Comparison of ENCODE assay signal across 33 cellular contexts in the genomic region with DNA sequence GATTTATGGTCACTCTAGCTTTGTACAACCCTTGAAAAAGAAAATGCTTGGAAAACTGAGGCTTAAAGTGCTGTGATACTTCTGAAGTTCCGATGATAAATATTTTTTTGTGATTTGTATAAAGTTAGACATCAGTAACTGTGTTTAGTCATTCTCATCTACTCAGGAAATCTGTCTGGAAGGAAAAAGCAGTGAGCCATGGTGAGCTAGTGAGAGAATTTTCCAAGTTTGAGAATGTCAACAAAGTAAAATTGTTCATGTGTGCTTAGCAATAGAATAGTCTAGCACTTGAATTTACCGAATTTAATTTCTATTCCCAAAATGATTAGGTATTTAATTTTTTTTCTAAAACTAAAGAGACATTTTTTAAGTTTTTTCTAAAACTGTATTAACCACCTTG. TPM values are rescaled to one million over a fixed set of nuclear protein-coding genes. Genes with fewer than 3 reads are reported as not detected.
"Had no signal": no experiment of that assay in that cellular context is flagged by ENCODE, and none has a peak within 500 bp of the region (broad histone marks: within the 10 kb centered on the region; RNA-seq: fewer than 3 reads in every experiment).

No MANE protein-coding gene starts in this region.

- H3K4me1 Mint-ChIP-seq: activated B cell treated with CpG ODN at 0.5 μM for 24 hours; activated T-helper 17 cell treated with anti-CD3 and anti-CD28 coated beads, Interleukin-2, amount 50 U/mL, for 72 hours; endodermal cell; T-helper 17 cell had no signal

- H3K27me3 Mint-ChIP-seq: activated B cell treated with CpG ODN at 0.5 μM for 24 hours; activated CD8-positive, alpha-beta T cell treated with anti-CD3 and anti-CD28 coated beads for 36 hours; activated naive CD8-positive, alpha-beta T cell; activated T-helper 17 cell treated with anti-CD3 and anti-CD28 coated beads, Interleukin-2, amount 50 U/mL, for 72 hours; brain; T-helper 17 cell had no signal

- H3K9me3 Mint-ChIP-seq: activated CD8-positive, alpha-beta T cell treated with anti-CD3 and anti-CD28 coated beads for 36 hours; endodermal cell had no signal

- H3K4me3 ChIP-seq: breast epithelium, cardiac muscle cell, colonic mucosa, esophagus muscularis mucosa, gastrocnemius medialis, heart right ventricle had no signal

- H3K4me1 ChIP-seq: breast epithelium, colonic mucosa, foreskin keratinocyte, gastrocnemius medialis, heart right ventricle had no signal

- H3K27me3 ChIP-seq: breast epithelium, cardiac muscle cell, colonic mucosa, esophagus muscularis mucosa, foreskin keratinocyte, gastrocnemius medialis, heart right ventricle had no signal

- H3K36me3 ChIP-seq: breast epithelium, cardiac muscle cell, colonic mucosa, esophagus muscularis mucosa, gastrocnemius medialis, heart right ventricle, WERI-Rb-1 had no signal

- H3K4me3 Mint-ChIP-seq: activated B cell treated with CpG ODN at 0.5 μM for 24 hours; activated CD8-positive, alpha-beta T cell treated with anti-CD3 and anti-CD28 coated beads for 36 hours; activated naive CD8-positive, alpha-beta T cell; activated T-cell treated with anti-CD3 and anti-CD28 coated beads, Interleukin-2, amount 50 U/mL, for 4 hours; activated T-helper 17 cell treated with anti-CD3 and anti-CD28 coated beads, Interleukin-2, amount 50 U/mL, for 72 hours; brain; endodermal cell; T-helper 17 cell; T-helper 2 cell treated with Interferon-gamma antibody and Interleukin-4, amounts not matched to agents 5 μg/mL and 100 μg/mL, for 36 hours had no signal

- DNase-seq: activated B cell treated with CpG ODN at 0.5 μM for 24 hours; activated CD4-positive, alpha-beta T cell treated with anti-CD3 and anti-CD28 coated beads for 48 hours; activated CD4-positive, alpha-beta T cell treated with anti-CD3 and anti-CD28 coated beads, Interleukin-2, amount 50 U/mL, for 1 hour; activated CD4-positive, alpha-beta T cell treated with anti-CD3 and anti-CD28 coated beads, Interleukin-2, amount 50 U/mL, for 48 hours; activated CD8-positive, alpha-beta memory T cell treated with anti-CD3 and anti-CD28 coated beads for 24 hours; activated CD8-positive, alpha-beta T cell treated with anti-CD3 and anti-CD28 coated beads for 36 hours; activated effector memory CD4-positive, alpha-beta T cell treated with Interleukin-2 at 50 U/mL for 16 hours; activated gamma-delta T cell treated with Interleukin-2 at 50 U/mL for 16 hours; activated naive CD4-positive, alpha-beta T cell treated with anti-CD3 and anti-CD28 coated beads, Interleukin-2, amount 50 U/mL, for 16 hours; activated naive CD4-positive, alpha-beta T cell treated with Interleukin-2 at 50 U/mL for 16 hours; activated T-cell treated with anti-CD3 and anti-CD28 coated beads, Interleukin-2, amount 50 U/mL, for 4 hours; amygdala; aorta; central memory CD4-positive, alpha-beta T cell; cerebellar nuclear complex; colonic mucosa; effector CD8-positive, alpha-beta T cell; endodermal cell; erythroblast; foreskin keratinocyte; gastrocnemius medialis; heart right ventricle; T-helper 1 cell; T-helper 17 cell; WERI-Rb-1 had no signal

- H3K36me3 Mint-ChIP-seq: activated naive CD8-positive, alpha-beta T cell; brain had no signal

- H3K9me3 ChIP-seq: breast epithelium, colonic mucosa, esophagus muscularis mucosa, gastrocnemius medialis had no signal

- H3K27ac Mint-ChIP-seq: activated B cell treated with CpG ODN at 0.5 μM for 24 hours; activated CD8-positive, alpha-beta T cell treated with anti-CD3 and anti-CD28 coated beads for 36 hours; activated naive CD8-positive, alpha-beta T cell; activated T-helper 17 cell treated with anti-CD3 and anti-CD28 coated beads, Interleukin-2, amount 50 U/mL, for 72 hours; brain; endodermal cell; T-helper 17 cell; T-helper 2 cell treated with Interferon-gamma antibody and Interleukin-4, amounts not matched to agents 5 μg/mL and 100 μg/mL, for 36 hours had no signal

- ATAC-seq: activated CD4-positive, CD25-positive, alpha-beta regulatory T cell treated with anti-CD3 and anti-CD28 coated beads, Interleukin-2, amount 50 U/mL, for 24 hours; activated CD8-positive, alpha-beta T cell treated with anti-CD3 and anti-CD28 coated beads for 36 hours; activated T-cell treated with anti-CD3 and anti-CD28 coated beads, Interleukin-2, amount 50 U/mL, for 4 hours; activated T-helper 17 cell treated with anti-CD3 and anti-CD28 coated beads, Interleukin-2, amount 50 U/mL, for 72 hours; foreskin keratinocyte; gastrocnemius medialis; heart right ventricle; T-helper 17 cell had no signal

- H3K27ac ChIP-seq: breast epithelium, cardiac muscle cell, colonic mucosa, esophagus muscularis mucosa, foreskin keratinocyte, gastrocnemius medialis, heart right ventricle, WERI-Rb-1 had no signal

RNA-seq across cellular contexts. Expression of a gene that starts 41.3 kb away (rescaled TPM):
- total RNA-seq: activated B cell treated with CpG ODN at 0.5 μM for 24 hours; activated CD8-positive, alpha-beta T cell treated with anti-CD3 and anti-CD28 coated beads for 36 hours; activated T-helper 17 cell treated with anti-CD3 and anti-CD28 coated beads, Interleukin-2, amount 50 U/mL, for 72 hours had no signal
